In genomic region chr12:48980953-48981756, GRCh38 we compare ENCODE assay signal across 1 cellular context.
A peak's percentile ranks its signal among the peaks of the same experiment; 100 is the strongest.
TF ChIP-seq lines count a peak whose summit lies in the region.

No MANE protein-coding gene starts in this region.

TF ChIP-seq in HepG2, 621 proteins besides CTCF, POLR2A, EP300 and RAD21 (continues in another document):
- TF ChIP-seq ZNF687 (CRISPR knock-in tag; IDR thresholded peaks at IDR 0.05) (peak; percentile 39; the same call in 1 of the 2 replicates), ZNF761 (CRISPR knock-in tag; conservative IDR thresholded peaks at IDR 0.05) (no peak), RBAK (CRISPR knock-in tag; IDR thresholded peaks at IDR 0.05) (no peak), ZFP91 (CRISPR knock-in tag; IDR thresholded peaks at IDR 0.05; ENCODE audit: borderline replicate concordance) (peak; percentile 33; the same call in 1 of the 2 replicates), HNRNPL (IDR thresholded peaks at IDR 0.05; ENCODE audit: low read depth, low read length) (0 out of 2 replicates have a peak, but pooled peaks have one; percentile 46), SALL2 (CRISPR knock-in tag; IDR thresholded peaks at IDR 0.05) (no peak), ZNF772 (CRISPR knock-in tag; IDR thresholded peaks at IDR 0.05) (peak; percentile 56; the same call in 1 of the 2 replicates), HNRNPLL (IDR thresholded peaks at IDR 0.05; ENCODE audit: low read depth, low read length, poor library complexity, severe bottlenecking) (peak; percentile 12), ZNF329 (CRISPR knock-in tag; IDR thresholded peaks at IDR 0.05; ENCODE audit: low read depth) (0 out of 2 replicates have a peak, but pooled peaks have one; percentile 2), NR2C2 (CRISPR knock-in tag; IDR thresholded peaks at IDR 0.05; ENCODE audit: borderline replicate concordance) (no peak), ZNF777 (CRISPR knock-in tag; IDR thresholded peaks at IDR 0.05) (peak; percentile 95), ZBTB40 (IDR thresholded peaks at IDR 0.05) (no peak), ZBTB40 (CRISPR knock-in tag; IDR thresholded peaks at IDR 0.05) (0 out of 2 replicates have a peak, but pooled peaks have one; percentile 24), ZFX (CRISPR knock-in tag; IDR thresholded peaks at IDR 0.05; ENCODE audit: low read depth) (peak; percentile 68; the same call in 1 of the 2 replicates)
- TF ChIP-seq, protein P1, sequence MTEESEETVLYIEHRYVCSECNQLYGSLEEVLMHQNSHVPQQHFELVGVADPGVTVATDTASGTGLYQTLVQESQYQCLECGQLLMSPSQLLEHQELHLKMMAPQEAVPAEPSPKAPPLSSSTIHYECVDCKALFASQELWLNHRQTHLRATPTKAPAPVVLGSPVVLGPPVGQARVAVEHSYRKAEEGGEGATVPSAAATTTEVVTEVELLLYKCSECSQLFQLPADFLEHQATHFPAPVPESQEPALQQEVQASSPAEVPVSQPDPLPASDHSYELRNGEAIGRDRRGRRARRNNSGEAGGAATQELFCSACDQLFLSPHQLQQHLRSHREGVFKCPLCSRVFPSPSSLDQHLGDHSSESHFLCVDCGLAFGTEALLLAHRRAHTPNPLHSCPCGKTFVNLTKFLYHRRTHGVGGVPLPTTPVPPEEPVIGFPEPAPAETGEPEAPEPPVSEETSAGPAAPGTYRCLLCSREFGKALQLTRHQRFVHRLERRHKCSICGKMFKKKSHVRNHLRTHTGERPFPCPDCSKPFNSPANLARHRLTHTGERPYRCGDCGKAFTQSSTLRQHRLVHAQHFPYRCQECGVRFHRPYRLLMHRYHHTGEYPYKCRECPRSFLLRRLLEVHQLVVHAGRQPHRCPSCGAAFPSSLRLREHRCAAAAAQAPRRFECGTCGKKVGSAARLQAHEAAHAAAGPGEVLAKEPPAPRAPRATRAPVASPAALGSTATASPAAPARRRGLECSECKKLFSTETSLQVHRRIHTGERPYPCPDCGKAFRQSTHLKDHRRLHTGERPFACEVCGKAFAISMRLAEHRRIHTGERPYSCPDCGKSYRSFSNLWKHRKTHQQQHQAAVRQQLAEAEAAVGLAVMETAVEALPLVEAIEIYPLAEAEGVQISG (CRISPR knock-in tag; IDR thresholded peaks at IDR 0.05) = peak; percentile 91
- TF ChIP-seq, protein P2, sequence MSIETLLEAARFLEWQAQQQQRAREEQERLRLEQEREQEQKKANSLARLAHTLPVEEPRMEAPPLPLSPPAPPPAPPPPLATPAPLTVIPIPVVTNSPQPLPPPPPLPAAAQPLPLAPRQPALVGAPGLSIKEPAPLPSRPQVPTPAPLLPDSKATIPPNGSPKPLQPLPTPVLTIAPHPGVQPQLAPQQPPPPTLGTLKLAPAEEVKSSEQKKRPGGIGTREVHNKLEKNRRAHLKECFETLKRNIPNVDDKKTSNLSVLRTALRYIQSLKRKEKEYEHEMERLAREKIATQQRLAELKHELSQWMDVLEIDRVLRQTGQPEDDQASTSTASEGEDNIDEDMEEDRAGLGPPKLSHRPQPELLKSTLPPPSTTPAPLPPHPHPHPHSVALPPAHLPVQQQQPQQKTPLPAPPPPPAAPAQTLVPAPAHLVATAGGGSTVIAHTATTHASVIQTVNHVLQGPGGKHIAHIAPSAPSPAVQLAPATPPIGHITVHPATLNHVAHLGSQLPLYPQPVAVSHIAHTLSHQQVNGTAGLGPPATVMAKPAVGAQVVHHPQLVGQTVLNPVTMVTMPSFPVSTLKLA (IDR thresholded peaks at IDR 0.05) = 0 out of 2 replicates have a peak, but pooled peaks have one; percentile 6
- TF ChIP-seq, protein P3, sequence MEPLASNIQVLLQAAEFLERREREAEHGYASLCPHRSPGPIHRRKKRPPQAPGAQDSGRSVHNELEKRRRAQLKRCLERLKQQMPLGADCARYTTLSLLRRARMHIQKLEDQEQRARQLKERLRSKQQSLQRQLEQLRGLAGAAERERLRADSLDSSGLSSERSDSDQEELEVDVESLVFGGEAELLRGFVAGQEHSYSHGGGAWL (CRISPR knock-in tag; IDR thresholded peaks at IDR 0.05) = no peak
- TF ChIP-seq, protein P4, sequence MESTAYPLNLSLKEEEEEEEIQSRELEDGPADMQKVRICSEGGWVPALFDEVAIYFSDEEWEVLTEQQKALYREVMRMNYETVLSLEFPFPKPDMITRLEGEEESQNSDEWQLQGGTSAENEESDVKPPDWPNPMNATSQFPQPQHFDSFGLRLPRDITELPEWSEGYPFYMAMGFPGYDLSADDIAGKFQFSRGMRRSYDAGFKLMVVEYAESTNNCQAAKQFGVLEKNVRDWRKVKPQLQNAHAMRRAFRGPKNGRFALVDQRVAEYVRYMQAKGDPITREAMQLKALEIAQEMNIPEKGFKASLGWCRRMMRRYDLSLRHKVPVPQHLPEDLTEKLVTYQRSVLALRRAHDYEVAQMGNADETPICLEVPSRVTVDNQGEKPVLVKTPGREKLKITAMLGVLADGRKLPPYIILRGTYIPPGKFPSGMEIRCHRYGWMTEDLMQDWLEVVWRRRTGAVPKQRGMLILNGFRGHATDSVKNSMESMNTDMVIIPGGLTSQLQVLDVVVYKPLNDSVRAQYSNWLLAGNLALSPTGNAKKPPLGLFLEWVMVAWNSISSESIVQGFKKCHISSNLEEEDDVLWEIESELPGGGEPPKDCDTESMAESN (CRISPR knock-in tag; conservative IDR thresholded peaks at IDR 0.05) = 0 out of 2 replicates have a peak, but pooled peaks have one; percentile 16
- TF ChIP-seq, protein P5, sequence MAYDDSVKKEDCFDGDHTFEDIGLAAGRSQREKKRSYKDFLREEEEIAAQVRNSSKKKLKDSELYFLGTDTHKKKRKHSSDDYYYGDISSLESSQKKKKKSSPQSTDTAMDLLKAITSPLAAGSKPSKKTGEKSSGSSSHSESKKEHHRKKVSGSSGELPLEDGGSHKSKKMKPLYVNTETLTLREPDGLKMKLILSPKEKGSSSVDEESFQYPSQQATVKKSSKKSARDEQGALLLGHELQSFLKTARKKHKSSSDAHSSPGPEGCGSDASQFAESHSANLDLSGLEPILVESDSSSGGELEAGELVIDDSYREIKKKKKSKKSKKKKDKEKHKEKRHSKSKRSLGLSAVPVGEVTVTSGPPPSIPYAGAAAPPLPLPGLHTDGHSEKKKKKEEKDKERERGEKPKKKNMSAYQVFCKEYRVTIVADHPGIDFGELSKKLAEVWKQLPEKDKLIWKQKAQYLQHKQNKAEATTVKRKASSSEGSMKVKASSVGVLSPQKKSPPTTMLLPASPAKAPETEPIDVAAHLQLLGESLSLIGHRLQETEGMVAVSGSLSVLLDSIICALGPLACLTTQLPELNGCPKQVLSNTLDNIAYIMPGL (CRISPR knock-in tag; IDR thresholded peaks at IDR 0.05; ENCODE audit: borderline replicate concordance in 1 of 2, low read depth in 1 of 2) = peak in 1 of 2 experiments; percentile 11; a peak in 2 of 4 replicates
